ENCODE assay signal across 1 cellular context in genomic region chr10:43354325-43354635, GRCh38.
TF ChIP-seq lines count a peak whose summit lies in the region.

No MANE protein-coding gene starts in this region.

TF ChIP-seq in H1, 55 proteins besides CTCF, POLR2A, EP300 and RAD21:
- no peak for TF ChIP-seq JUND (IDR thresholded peaks at IDR 0.05; ENCODE audit: low read length)
- no peak for TF ChIP-seq HDAC6 (IDR thresholded peaks at IDR 0.05; ENCODE audit: low read depth, low read length)
- no peak for TF ChIP-seq SIN3A (conservative IDR thresholded peaks at IDR 0.05 in 1 of 2, IDR thresholded peaks at IDR 0.05 in 1 of 2; ENCODE audit: low read depth in 1 of 2, low read length in 2 of 2)
- TF ChIP-seq SAP30 (IDR thresholded peaks at IDR 0.05; ENCODE audit: insufficient read depth, insufficient replicate concordance, low read length) = no peak
- TF ChIP-seq BRCA1 (IDR thresholded peaks at IDR 0.05; ENCODE audit: low read depth, low read length) = no peak
- no peak for TF ChIP-seq MAX (IDR thresholded peaks at IDR 0.05)
- TF ChIP-seq USF2 (IDR thresholded peaks at IDR 0.05; ENCODE audit: low read length) = no peak
- no peak for TF ChIP-seq TBP (IDR thresholded peaks at IDR 0.05; ENCODE audit: low read depth, low read length)
- TF ChIP-seq RNF2 (IDR thresholded peaks at IDR 0.05; ENCODE audit: borderline replicate concordance, low read depth, low read length, missing control alignments, poor library complexity, severe bottlenecking) = no peak
- no peak for TF ChIP-seq BCL11A (IDR thresholded peaks at IDR 0.05; ENCODE audit: low read depth in 2 of 2, low read length in 2 of 2)
- TF ChIP-seq YY1 (IDR thresholded peaks at IDR 0.05; ENCODE audit: low read depth, low read length) = no peak
- no peak for TF ChIP-seq RBBP5 (IDR thresholded peaks at IDR 0.05; ENCODE audit: borderline replicate concordance, low read depth, low read length)
- no peak for TF ChIP-seq PHF8 (conservative IDR thresholded peaks at IDR 0.05; ENCODE audit: low read depth, low read length)
- TF ChIP-seq EZH2 (IDR thresholded peaks at IDR 0.05; ENCODE audit: low read depth, low read length, severe bottlenecking) = no peak
- no peak for TF ChIP-seq ATF3 (IDR thresholded peaks at IDR 0.05; ENCODE audit: insufficient read depth, low read depth, low read length)
- no peak for TF ChIP-seq EGR1 (IDR thresholded peaks at IDR 0.05; ENCODE audit: borderline replicate concordance, low read depth, low read length)
- no peak for TF ChIP-seq SIRT6 (IDR thresholded peaks at IDR 0.05; ENCODE audit: low read length)
- TF ChIP-seq ZNF274 (IDR thresholded peaks at IDR 0.05; ENCODE audit: borderline replicate concordance, extremely low read depth, low read length) = no peak
- no peak for TF ChIP-seq ATF2 (IDR thresholded peaks at IDR 0.05; ENCODE audit: low read length)
- no peak for TF ChIP-seq TEAD4 (IDR thresholded peaks at IDR 0.05; ENCODE audit: low read depth, low read length)
